ENCODE assay signal across 24 cellular contexts in genomic region chr14:43735926-43736325, GRCh38.
"Had no signal": no experiment of that assay in that cellular context is flagged by ENCODE, and none has a peak within 500 bp of the region (broad histone marks: within the 10 kb centered on the region; RNA-seq: fewer than 3 reads in every experiment).

No MANE protein-coding gene starts in this region.

- H3K27ac ChIP-seq: ascending aorta, body of pancreas, Peyer's patch had no signal

- H3K9me3 ChIP-seq: ascending aorta, body of pancreas, Peyer's patch had no signal

- H3K4me3 ChIP-seq: ascending aorta, body of pancreas, Peyer's patch had no signal

- H3K36me3 ChIP-seq: ascending aorta, Peyer's patch had no signal

- ATAC-seq: activated CD8-positive, alpha-beta memory T cell treated with anti-CD3 and anti-CD28 coated beads, Interleukin-2, amount 10 ng/mL, durations not matched to agents 7 days and 5 days; body of pancreas; T-helper 17 cell; WTC11 had no signal

- DNase-seq: activated CD4-positive, alpha-beta T cell treated with anti-CD3 and anti-CD28 coated beads for 48 hours; activated CD4-positive, alpha-beta T cell treated with anti-CD3 and anti-CD28 coated beads, Interleukin-2, amount 50 U/mL, for 4 hours; activated CD4-positive, CD25-positive, alpha-beta regulatory T cell treated with anti-CD3 and anti-CD28 coated beads, Interleukin-2, amount 50 U/mL, for 72 hours; activated CD8-positive, alpha-beta memory T cell treated with anti-CD3 and anti-CD28 coated beads, Interleukin-2, amount 10 ng/mL, durations not matched to agents 7 days and 5 days; activated effector memory CD4-positive, alpha-beta T cell treated with Interleukin-2 at 50 U/mL for 16 hours; activated naive CD4-positive, alpha-beta T cell; activated T-cell treated with anti-CD3 and anti-CD28 coated beads, Interleukin-2, amount 50 U/mL, for 24 hours; amniotic stem cell; body of pancreas; central memory CD4-positive, alpha-beta T cell; Kasumi-1; NCI-H1048; NCI-H146; NCI-H187 treated with DMSO at 0.1 percent for 48 hours; NCI-H2081 treated with DMSO at 0.1 percent for 48 hours; NCI-H2171 treated with DMSO at 0.1 percent for 48 hours; NCI-H446; NCI-H524; Peyer's patch; SHP77; T-helper 17 cell; T-helper 9 cell had no signal
